ENCODE assay signal across 8 cellular contexts in the genomic region with DNA sequence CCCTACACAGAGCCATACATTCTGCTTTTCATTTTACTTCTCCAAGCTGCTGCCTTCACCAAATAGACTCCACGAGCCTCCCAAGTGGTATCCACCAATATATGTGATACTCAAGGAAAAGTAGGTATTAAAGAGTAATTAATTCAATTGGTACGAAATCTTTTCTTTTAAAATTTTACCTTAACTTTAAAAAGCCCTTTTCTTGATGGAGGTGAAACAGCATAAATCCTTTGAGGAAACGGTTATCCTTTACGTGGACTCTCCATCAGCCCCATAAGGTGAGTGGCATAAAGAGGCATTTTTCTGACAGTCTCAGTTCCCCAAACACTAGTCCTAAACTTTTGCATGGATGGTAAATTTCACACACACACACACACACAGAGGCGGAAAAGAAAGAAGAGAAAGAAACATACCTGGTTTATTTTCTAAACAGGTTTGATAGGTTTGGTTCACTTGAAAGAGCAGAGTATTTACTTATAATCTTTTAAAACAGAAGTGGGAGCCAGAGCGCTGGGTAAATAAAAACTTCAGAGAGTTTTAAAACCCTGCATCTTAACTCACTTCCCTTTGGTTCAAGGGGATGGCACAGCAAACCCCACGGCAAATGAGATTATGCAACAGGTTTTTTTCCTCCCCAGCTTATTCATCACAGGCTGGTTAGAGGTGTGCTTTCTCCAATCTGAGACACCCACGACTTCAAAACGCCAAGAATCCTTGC. TPM values are rescaled to one million over a fixed set of nuclear protein-coding genes. Genes with fewer than 3 reads are reported as not detected.
DNase-seq lines count a peak whose midpoint lies in the region; ATAC-seq and TF ChIP-seq lines count a peak whose summit lies in the region.

No MANE protein-coding gene starts in this region.

- H3K79me1 ChIP-seq in H9 (ENCODE audit: insufficient read depth, low read depth, low read length, poor library complexity, severe bottlenecking) (peaks cover 1% of the 10 kb centered on the region), neuronal stem cell (ENCODE audit: low read depth, low read length) (no peaks in the 10 kb centered on the region)

- H3K4me1 Mint-ChIP-seq in H9 = peaks cover 41 to 45% of the 10 kb centered on the region in 2 experiments

- H4K8ac ChIP-seq in H9 (replicated peaks; ENCODE audit: insufficient read length, low read depth, low read length) (no peak overlapping the region), neuronal stem cell (ENCODE audit: low read depth, low read length) (no peak overlapping the region)

- H3K4me1 ChIP-seq in H9 (ENCODE audit: insufficient read depth, low read length) = no peaks in the 10 kb centered on the region
- peaks cover 25% of the 10 kb centered on the region for H3K4me1 ChIP-seq in PC-9 (replicated peaks; ENCODE audit: insufficient read depth)
- H3K4me1 ChIP-seq in neuronal stem cell (ENCODE audit: control insufficient read depth in 2 of 2, insufficient read depth in 1 of 2, low read depth in 1 of 2, low read length in 2 of 2) = peaks cover 2 to 7% of the 10 kb centered on the region in 2 donors
- peaks cover 10% of the 10 kb centered on the region for H3K4me1 ChIP-seq in upper lobe of right lung

- H3K23ac ChIP-seq in H9 (ENCODE audit: insufficient read length, low read depth, low read length) (no peak overlapping the region), neuronal stem cell (ENCODE audit: low read depth, low read length, poor library complexity) (no peak overlapping the region)

- H3K4me2 ChIP-seq in H9 (ENCODE audit: insufficient read depth, insufficient read length, low read length) (peak overlapping the region; percentile 86), PC-9 (peak overlapping the region; percentile 84), neuronal stem cell (ENCODE audit: insufficient read depth, low read length, poor library complexity, severe bottlenecking) (peak overlapping the region; percentile 48)

- in situ Hi-C loops in Caki2 (cut with HindIII; ENCODE audit: low pct_unique_long_range_greater_than_20kb, low sequenced_read_pairs) = no loop called here

- H3K79me2 ChIP-seq in H9 (ENCODE audit: insufficient read depth, low read length) (peaks cover 16% of the 10 kb centered on the region; the same call in 1 of the 2 replicates), PC-9 (ENCODE audit: low read depth) (peaks cover 39% of the 10 kb centered on the region)

- no peak overlapping the region for H3K27ac ChIP-seq in H9 (ENCODE audit: insufficient read length, low read depth, low read length)
- H3K27ac ChIP-seq in PC-9 = peak overlapping the region; percentile 92
- no peak overlapping the region for H3K27ac ChIP-seq in neuronal stem cell (replicated peaks; ENCODE audit: low read length)
- H3K27ac ChIP-seq in upper lobe of right lung = peak overlapping the region; percentile 99

- DNase-seq in Caki2 (ENCODE audit: low read depth) = peak; percentile 72
- DNase-seq in H9 = no peak
- peak; percentile 58 to 84 for DNase-seq in PC-9
- DNase-seq in activated T-helper 9 cell treated with anti-CD3 and anti-CD28 coated beads, Interleukin-2, amount 50 U/mL, for 16 hours (ENCODE audit: low read depth) = peak; percentile 36
- peak; percentile 83 for DNase-seq in fibroblast of villous mesenchyme (ENCODE audit: low read depth)
- peak; percentile 17 for DNase-seq in neuronal stem cell (ENCODE audit: low spot score)
- DNase-seq in upper lobe of right lung = no peak

- TF ChIP-seq CTCF in H9 (conservative IDR thresholded peaks at IDR 0.05) (no peak), PC-9 (conservative IDR thresholded peaks at IDR 0.05) (0 out of 2 replicates have a peak, but pooled peaks have one; percentile 10), fibroblast of villous mesenchyme (IDR thresholded peaks at IDR 0.05; ENCODE audit: insufficient read depth, low read depth, low read length) (no peak), upper lobe of right lung (IDR thresholded peaks at IDR 0.05) (peak; percentile 10)

- H2BK12ac ChIP-seq in H9 (ENCODE audit: insufficient read length, low read depth, low read length) (no peak overlapping the region), neuronal stem cell (ENCODE audit: low read length) (no peak overlapping the region)

- H3K23me2 ChIP-seq in H9 (ENCODE audit: insufficient read length, low read depth, low read length, poor library complexity, severe bottlenecking) = peaks cover 6% of the 10 kb centered on the region

- BruUV-seq in PC-9 (replicated peaks; lab: Mats Ljungman, UMichigan) = TSS peak; percentile 53

- H3K27ac Mint-ChIP-seq in H9 = peak overlapping the region; percentile 93 to 97 (median 95)

- H2AFZ ChIP-seq in H9 (ENCODE audit: low read length) (no peak overlapping the region), PC-9 (peak overlapping the region; percentile 71), neuronal stem cell (ENCODE audit: low read length) (peak overlapping the region; percentile 88)

- POLR2A ChIA-PET in PC-9 (lab: Charles Lee; ENCODE audit: unreplicated experiment) = interaction anchor here (0.6 to 0.7 kb wide), 4 partner anchors 13 to 143 kb away, joined by 6 to 7 read pairs (median 6); no protein-coding TSS in a partner anchor

- H2BK15ac ChIP-seq in H9 (ENCODE audit: low read depth, low read length) (no peak overlapping the region), neuronal stem cell (ENCODE audit: low read length) (no peak overlapping the region)

- H3K9me2 ChIP-seq in PC-9 (ENCODE audit: insufficient read depth) = no peaks in the 10 kb centered on the region

- no peak overlapping the region for H3T11ph ChIP-seq in H9 (ENCODE audit: low read length)

- H4K20me1 ChIP-seq in H9 (ENCODE audit: control insufficient read depth, insufficient read depth, insufficient read length) (no peaks in the 10 kb centered on the region), PC-9 (ENCODE audit: insufficient read depth) (no peaks in the 10 kb centered on the region)

- H3K27me3 ChIP-seq in H9 (ENCODE audit: insufficient read depth, low read length) = no peaks in the 10 kb centered on the region
- no peaks in the 10 kb centered on the region for H3K27me3 ChIP-seq in PC-9 (ENCODE audit: insufficient read depth, low read depth)
- no peaks in the 10 kb centered on the region for H3K27me3 ChIP-seq in neuronal stem cell (ENCODE audit: control insufficient read depth in 3 of 3, insufficient read depth in 3 of 3, low read depth in 1 of 3, low read length in 3 of 3)
- H3K27me3 ChIP-seq in upper lobe of right lung = no peaks in the 10 kb centered on the region

- WGBS in H9 (ENCODE audit: extremely low coverage, insufficient read length, low lambda C conversion rate) = no CpG with 5 or more reads among the region's 9 CpGs
- no CpG with 5 or more reads among the region's 9 CpGs for WGBS in neuronal stem cell (ENCODE audit: extremely low coverage in 2 of 2, insufficient read length in 2 of 2, insufficient replicate concordance in 1 of 2), 2 donors

- H3K36me3 ChIP-seq in PC-9 (ENCODE audit: low read depth) = no peaks in the 10 kb centered on the region
- no peaks in the 10 kb centered on the region for H3K36me3 ChIP-seq in neuronal stem cell (replicated peaks in 1 of 2; ENCODE audit: control insufficient read depth in 2 of 2, insufficient read depth in 2 of 2, low read length in 2 of 2)
- H3K36me3 ChIP-seq in upper lobe of right lung = no peaks in the 10 kb centered on the region

- peak; percentile 64 for ATAC-seq in upper lobe of right lung
- no peak for ATAC-seq in HG02840 (IDR thresholded peaks at IDR 0.05; ENCODE audit: low FRiP score, unreplicated experiment)

- H3K4me3 ChIP-seq in PC-9 (peak overlapping the region; percentile 68), fibroblast of villous mesenchyme (ENCODE audit: low read depth, low read length) (peak overlapping the region; percentile 86), neuronal stem cell (ENCODE audit: low read length in 2 of 2) (peak overlapping the region; percentile 68 to 99), upper lobe of right lung (peak overlapping the region; percentile 79)

- intact Hi-C loops in PC-9 (cut with micrococcal nuclease; ENCODE audit: unreplicated experiment) (loop anchor here (5.0 kb wide), 1 partner anchor 142 kb away; no protein-coding TSS in a partner anchor), upper lobe of right lung (cut with DNase I) (no loop called here)

- H3K27me3 Mint-ChIP-seq in H9 (ENCODE audit: low read depth) = peaks cover 2% of the 10 kb centered on the region; the same call in 1 of the 2 replicates

- H2BK120ac ChIP-seq in H9 (ENCODE audit: low read depth, low read length, poor library complexity, severe bottlenecking) = no peak overlapping the region
- no peak overlapping the region for H2BK120ac ChIP-seq in neuronal stem cell (ENCODE audit: low read depth, low read length)

- peaks cover 22% of the 10 kb centered on the region for H3F3A ChIP-seq in PC-9 (ENCODE audit: insufficient read depth, low read depth)

- H3K9ac ChIP-seq in H9 (ENCODE audit: extremely low read depth, insufficient read length, low read length) = peak overlapping the region; percentile 96
- no peak overlapping the region for H3K9ac ChIP-seq in neuronal stem cell (ENCODE audit: low read depth, low read length, poor library complexity)

- CTCF ChIA-PET in PC-9 (lab: Charles Lee) = no interaction called here

- H3K9me3 Mint-ChIP-seq in H9 = peaks cover 16 to 19% of the 10 kb centered on the region in 2 experiments

- H4K91ac ChIP-seq in H9 (ENCODE audit: insufficient read length, low read depth, low read length) = no peak overlapping the region
- H4K91ac ChIP-seq in neuronal stem cell (ENCODE audit: low read depth, low read length, poor library complexity) = no peak overlapping the region

- H3K4ac ChIP-seq in H9 (ENCODE audit: low read depth, low read length) (no peak overlapping the region), neuronal stem cell (ENCODE audit: low read length) (no peak overlapping the region)

- H3K18ac ChIP-seq in H9 (ENCODE audit: insufficient read length, low read depth, low read length) (no peak overlapping the region), neuronal stem cell (ENCODE audit: low read length) (no peak overlapping the region)

- no peak overlapping the region for H2BK20ac ChIP-seq in H9 (ENCODE audit: low read depth, low read length, poor library complexity, severe bottlenecking)

- H4K5ac ChIP-seq in H9 (ENCODE audit: insufficient read length, low read depth, low read length) = no peak overlapping the region

- H3K14ac ChIP-seq in H9 (ENCODE audit: insufficient read depth, low read length) = peak overlapping the region; percentile 19; the same call in 1 of the 2 replicates
- no peak overlapping the region for H3K14ac ChIP-seq in neuronal stem cell (ENCODE audit: low read length)

- H3K9me3 ChIP-seq in H9 (ENCODE audit: control insufficient read depth, low read depth, low read length) (no peaks in the 10 kb centered on the region), PC-9 (ENCODE audit: insufficient read depth, low read depth) (no peaks in the 10 kb centered on the region; the same call in 1 of the 2 replicates), neuronal stem cell (replicated peaks in 1 of 2; ENCODE audit: control insufficient read depth in 2 of 2, insufficient read depth in 1 of 2, low read depth in 1 of 2, low read length in 2 of 2) (peaks cover 2 to 5% of the 10 kb centered on the region in 2 donors), upper lobe of right lung (no peaks in the 10 kb centered on the region)

- H3K56ac ChIP-seq in H9 (ENCODE audit: insufficient read length, low read depth, low read length) = no peak overlapping the region

- H2AK5ac ChIP-seq in H9 (ENCODE audit: insufficient read length, low read length) = no peak overlapping the region
- no peak overlapping the region for H2AK5ac ChIP-seq in neuronal stem cell (ENCODE audit: low read depth, low read length)

- no peak overlapping the region for H2BK5ac ChIP-seq in H9 (ENCODE audit: insufficient read length, low read length)
- H2BK5ac ChIP-seq in neuronal stem cell (ENCODE audit: low read length) = no peak overlapping the region

- peaks cover 12 to 35% (median 24%) of the 10 kb centered on the region in 3 experiments for H3K36me3 Mint-ChIP-seq in H9 (ENCODE audit: insufficient read depth in 1 of 3, low read depth in 3 of 3)

- peak overlapping the region; percentile 87 to 89 for H3K4me3 Mint-ChIP-seq in H9

RNA-seq across cellular contexts. Expression of a gene that starts 1.9 kb away (rescaled TPM):
- total RNA-seq in Caki2 (2014; rRNA removed; shearing (Covaris generic); ENCODE audit: low replicate concordance) = 9.9 and 10.2 TPM in 2 replicates
- 62.5 and 64.0 TPM in 2 replicates for total RNA-seq in H9 (2021)
- total RNA-seq in PC-9 (2021) = 23.6 and 24.8 TPM in 2 replicates
- 8.1 and 12.1 TPM in 2 replicates for total RNA-seq in fibroblast of villous mesenchyme
- polyA plus RNA-seq in neuronal stem cell (2013, experiment 1 of 2) = 16.5 TPM
- 16.2 TPM for polyA plus RNA-seq in neuronal stem cell (2013, experiment 2 of 2)
- total RNA-seq in upper lobe of right lung = 50.6 TPM

RNA-seq across cellular contexts. Expression of a gene that starts 50.9 kb away (rescaled TPM):
- 9.6 and 16.0 TPM in 2 replicates for total RNA-seq in Caki2 (2014; rRNA removed; shearing (Covaris generic); ENCODE audit: low replicate concordance)
- total RNA-seq in H9 (2021) (18.1 and 18.3 TPM in 2 replicates), PC-9 (2021) (26.6 and 30.3 TPM in 2 replicates), fibroblast of villous mesenchyme (25.1 and 33.2 TPM in 2 replicates), upper lobe of right lung (42.8 TPM)
- 19.1 TPM for polyA plus RNA-seq in neuronal stem cell (2013, experiment 1 of 2)
- polyA plus RNA-seq in neuronal stem cell (2013, experiment 2 of 2) = 18.8 TPM

Comparison
In these comparisons a context has a peak if more than half of its experiments do, and no peak if none do; other contexts are left out.
1. DNase-seq: peak in Caki2 (single experiment), PC-9 (2 of 2), activated T-helper 9 cell treated with anti-CD3 and anti-CD28 coated beads, Interleukin-2, amount 50 U/mL, for 16 hours (single experiment), fibroblast of villous mesenchyme (single experiment) and neuronal stem cell (single experiment); none in H9 (single experiment) and upper lobe of right lung (single experiment).
2. H3K27ac ChIP-seq: peak in PC-9 (single experiment) and upper lobe of right lung (single experiment); none in H9 (single experiment) and neuronal stem cell (single experiment).
3. CTCF ChIP-seq: peak in PC-9 (single experiment) and upper lobe of right lung (single experiment); none in H9 (single experiment) and fibroblast of villous mesenchyme (single experiment).
4. Peak in every context shown above with its lines, with median percentiles within 50 percentile points of each other: H3K4me2 ChIP-seq and H3K4me3 ChIP-seq.